Comparison of ENCODE assay signal across 2 cellular contexts in genomic region chr17:11797803-11798202, GRCh38.
TF ChIP-seq lines count a peak whose summit lies in the region.

No MANE protein-coding gene starts in this region.

TF ChIP-seq in SK-N-SH, 30 proteins besides CTCF, POLR2A, EP300 and RAD21 (continued from another document):
- TF ChIP-seq, protein P1, sequence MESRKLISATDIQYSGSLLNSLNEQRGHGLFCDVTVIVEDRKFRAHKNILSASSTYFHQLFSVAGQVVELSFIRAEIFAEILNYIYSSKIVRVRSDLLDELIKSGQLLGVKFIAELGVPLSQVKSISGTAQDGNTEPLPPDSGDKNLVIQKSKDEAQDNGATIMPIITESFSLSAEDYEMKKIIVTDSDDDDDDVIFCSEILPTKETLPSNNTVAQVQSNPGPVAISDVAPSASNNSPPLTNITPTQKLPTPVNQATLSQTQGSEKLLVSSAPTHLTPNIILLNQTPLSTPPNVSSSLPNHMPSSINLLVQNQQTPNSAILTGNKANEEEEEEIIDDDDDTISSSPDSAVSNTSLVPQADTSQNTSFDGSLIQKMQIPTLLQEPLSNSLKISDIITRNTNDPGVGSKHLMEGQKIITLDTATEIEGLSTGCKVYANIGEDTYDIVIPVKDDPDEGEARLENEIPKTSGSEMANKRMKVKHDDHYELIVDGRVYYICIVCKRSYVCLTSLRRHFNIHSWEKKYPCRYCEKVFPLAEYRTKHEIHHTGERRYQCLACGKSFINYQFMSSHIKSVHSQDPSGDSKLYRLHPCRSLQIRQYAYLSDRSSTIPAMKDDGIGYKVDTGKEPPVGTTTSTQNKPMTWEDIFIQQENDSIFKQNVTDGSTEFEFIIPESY (IDR thresholded peaks at IDR 0.05; ENCODE audit: borderline replicate concordance, low read depth) = no peak
- TF ChIP-seq IRF3 (IDR thresholded peaks at IDR 0.05; ENCODE audit: low read depth, low read length) (no peak), JUND (IDR thresholded peaks at IDR 0.05) (no peak), RXRA (IDR thresholded peaks at IDR 0.05; ENCODE audit: borderline replicate concordance, low read depth) (no peak), YY1 (IDR thresholded peaks at IDR 0.05; ENCODE audit: low read depth) (no peak), GATA2 (CRISPR knock-in tag; IDR thresholded peaks at IDR 0.05) (no peak), NRF1 (IDR thresholded peaks at IDR 0.05; ENCODE audit: low read depth, low read length) (no peak), NFIC (IDR thresholded peaks at IDR 0.05; ENCODE audit: borderline replicate concordance) (no peak), MEF2A (IDR thresholded peaks at IDR 0.05; ENCODE audit: borderline replicate concordance, low read depth) (no peak), POLR2AphosphoS5 (IDR thresholded peaks at IDR 0.05; ENCODE audit: low read depth, low read length) (no peak), EZH2phosphoT487 (IDR thresholded peaks at IDR 0.05; ENCODE audit: borderline replicate concordance, low read depth) (no peak), MXI1 (IDR thresholded peaks at IDR 0.05; ENCODE audit: low read depth, low read length) (no peak)

TF ChIP-seq in SK-N-SH treated with all-trans-retinoic acid at 6 μM for 48 hours, 23 proteins besides CTCF, POLR2A, EP300 and RAD21 (continued from another document):
- TF ChIP-seq POU6F1 (CRISPR knock-in tag; IDR thresholded peaks at IDR 0.05; ENCODE audit: borderline replicate concordance, low read depth) (no peak), BACH2 (CRISPR knock-in tag; IDR thresholded peaks at IDR 0.05; ENCODE audit: borderline replicate concordance) (no peak), SNAI2 (CRISPR knock-in tag; IDR thresholded peaks at IDR 0.05) (no peak), ZFP30 (CRISPR knock-in tag; IDR thresholded peaks at IDR 0.05) (no peak), ISL1 (CRISPR knock-in tag; IDR thresholded peaks at IDR 0.05) (no peak)
- TF ChIP-seq, protein P2, sequence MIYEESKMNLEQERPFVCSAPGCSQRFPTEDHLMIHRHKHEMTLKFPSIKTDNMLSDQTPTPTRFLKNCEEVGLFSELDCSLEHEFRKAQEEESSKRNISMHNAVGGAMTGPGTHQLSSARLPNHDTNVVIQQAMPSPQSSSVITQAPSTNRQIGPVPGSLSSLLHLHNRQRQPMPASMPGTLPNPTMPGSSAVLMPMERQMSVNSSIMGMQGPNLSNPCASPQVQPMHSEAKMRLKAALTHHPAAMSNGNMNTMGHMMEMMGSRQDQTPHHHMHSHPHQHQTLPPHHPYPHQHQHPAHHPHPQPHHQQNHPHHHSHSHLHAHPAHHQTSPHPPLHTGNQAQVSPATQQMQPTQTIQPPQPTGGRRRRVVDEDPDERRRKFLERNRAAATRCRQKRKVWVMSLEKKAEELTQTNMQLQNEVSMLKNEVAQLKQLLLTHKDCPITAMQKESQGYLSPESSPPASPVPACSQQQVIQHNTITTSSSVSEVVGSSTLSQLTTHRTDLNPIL (CRISPR knock-in tag; IDR thresholded peaks at IDR 0.05; ENCODE audit: low read depth) = no peak
